In the genomic region with DNA sequence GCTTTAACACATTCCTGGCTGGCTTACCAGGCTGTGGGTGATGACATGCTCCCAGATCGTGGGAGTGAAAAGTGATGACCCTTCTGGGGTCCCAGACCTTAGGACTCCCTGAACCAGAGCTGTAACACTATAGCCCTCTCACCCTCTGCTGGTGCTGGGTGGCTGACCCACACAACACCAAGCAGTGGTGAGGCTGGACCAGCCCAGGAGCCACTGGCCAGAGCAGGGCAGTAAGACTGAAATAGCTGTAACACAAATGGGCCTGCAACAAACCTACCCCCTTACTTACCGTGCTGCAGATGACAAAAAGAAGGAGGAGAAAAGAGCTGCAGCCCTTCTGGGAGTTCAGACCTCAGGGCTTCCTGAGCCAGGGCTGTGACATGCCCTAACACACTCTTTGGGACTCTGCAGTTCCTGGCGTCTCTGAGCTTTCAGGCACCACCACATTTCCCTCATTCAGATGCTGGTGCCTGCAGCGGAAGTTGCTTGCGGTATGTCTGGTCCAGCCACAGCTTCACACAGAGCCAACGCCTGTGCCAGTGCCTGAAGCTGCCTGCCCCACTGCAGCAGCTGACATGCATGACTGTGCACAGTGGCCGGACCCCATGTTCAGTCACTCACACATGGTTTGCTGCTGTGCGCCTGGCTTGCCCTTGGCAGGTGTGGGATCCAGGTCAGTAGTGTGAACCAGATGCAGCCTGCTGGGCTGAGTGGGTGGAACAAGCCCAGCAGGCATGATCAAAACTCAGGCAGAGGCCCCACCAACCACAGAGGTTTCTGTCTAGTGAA, we compare ENCODE assay signal across 1 cellular context.
TF ChIP-seq lines count a peak whose summit lies in the region.

No MANE protein-coding gene starts in this region.

TF ChIP-seq in IMR-90, 13 proteins besides CTCF, POLR2A, EP300 and RAD21:
- TF ChIP-seq NFE2L2 (IDR thresholded peaks at IDR 0.05; ENCODE audit: low read depth, low read length) (no peak), MXI1 (IDR thresholded peaks at IDR 0.05; ENCODE audit: borderline replicate concordance, low read depth, low read length) (no peak), MAFK (IDR thresholded peaks at IDR 0.05; ENCODE audit: low read depth, low read length) (no peak), USF2 (IDR thresholded peaks at IDR 0.05; ENCODE audit: low read depth, low read length) (no peak)
